ENCODE assay signal across 11 cellular contexts in genomic region chr11:2386591-2386990, GRCh38. TPM values are rescaled to one million over a fixed set of nuclear protein-coding genes. Genes with fewer than 3 reads are reported as not detected.
DNase-seq lines count a peak whose midpoint lies in the region; ATAC-seq and TF ChIP-seq lines count a peak whose summit lies in the region.
"Had no signal": no experiment of that assay in that cellular context is flagged by ENCODE, and none has a peak within 500 bp of the region (broad histone marks: within the 10 kb centered on the region; RNA-seq: fewer than 3 reads in every experiment).

No MANE protein-coding gene starts in this region.

- H3K4me1 ChIP-seq in upper lobe of left lung = peaks cover 91 to 96% (median 94%) of the 10 kb centered on the region in 4 donors

- H3K27ac ChIP-seq in dorsolateral prefrontal cortex (peak overlapping the region; percentile 16 to 95 (median 86)), upper lobe of left lung (peak overlapping the region; percentile 43 to 70 (median 62))

- no peak for TF ChIP-seq POLR2A in upper lobe of left lung (IDR thresholded peaks at IDR 0.05)

- peak overlapping the region; percentile 77 for H3K27ac Mint-ChIP-seq in activated CD8-positive, alpha-beta T cell treated with anti-CD3 and anti-CD28 coated beads, Interleukin-2, amount 10 ng/mL, durations not matched to agents 7 days and 5 days
- H3K27ac Mint-ChIP-seq in activated CD8-positive, alpha-beta T cell treated with anti-CD3 and anti-CD28 coated beads for 36 hours = no peak overlapping the region
- peak overlapping the region; percentile 58 to 85 for H3K27ac Mint-ChIP-seq in natural killer cell

- H3K27me3 ChIP-seq in dorsolateral prefrontal cortex (no peaks in the 10 kb centered on the region), upper lobe of left lung (no peaks in the 10 kb centered on the region)

- intact Hi-C loops in activated CD8-positive, alpha-beta T cell treated with anti-CD3 and anti-CD28 coated beads for 36 hours (cut with micrococcal nuclease) = no loop called here
- intact Hi-C loops in dorsolateral prefrontal cortex (cut with DNase I) = no loop called here
- intact Hi-C loops in natural killer cell (cut with micrococcal nuclease) = no loop called here

- CTCF ChIA-PET in activated CD8-positive, alpha-beta T cell treated with anti-CD3 and anti-CD28 coated beads, Interleukin-2, amount 10 ng/mL, durations not matched to agents 7 days and 5 days (lab: Charles Lee) = interaction anchor here (0.7 to 3.0 kb wide), 7 partner anchors 9 to 544 kb away, joined by 3 to 27 read pairs (median 4); partner anchors contain the start of gene TSSC4
- CTCF ChIA-PET in activated CD8-positive, alpha-beta T cell treated with anti-CD3 and anti-CD28 coated beads for 36 hours (lab: Charles Lee) = interaction anchor here (1.1 to 3.9 kb wide), 7 partner anchors 13 to 188 kb away, joined by 3 to 20 read pairs (median 5); partner anchors contain the start of gene TSSC4

- WGBS in upper lobe of left lung, 2 donors = 52% methylated on average over 9 of the region's 9 CpGs; no CpG with 5 or more reads in 1 of the 2 donors

- POLR2A ChIA-PET in activated CD8-positive, alpha-beta T cell treated with anti-CD3 and anti-CD28 coated beads, Interleukin-2, amount 10 ng/mL, durations not matched to agents 7 days and 5 days (lab: Charles Lee) = interaction anchor here (1.2 to 4.1 kb wide), 3 partner anchors 9 to 86 kb away, joined by 4 to 56 read pairs (median 36); partner anchors contain the start of genes CD81 and TSSC4
- POLR2A ChIA-PET in activated CD8-positive, alpha-beta T cell treated with anti-CD3 and anti-CD28 coated beads for 36 hours (lab: Charles Lee) = interaction anchor here (1.0 to 3.3 kb wide), 3 partner anchors 9 to 82 kb away, joined by 3 to 24 read pairs (median 9); partner anchors contain the start of gene CD81

- H3K27me3 Mint-ChIP-seq in activated CD8-positive, alpha-beta T cell treated with anti-CD3 and anti-CD28 coated beads, Interleukin-2, amount 10 ng/mL, durations not matched to agents 7 days and 5 days (ENCODE audit: low read depth) = no peaks in the 10 kb centered on the region
- H3K27me3 Mint-ChIP-seq in activated CD8-positive, alpha-beta T cell treated with anti-CD3 and anti-CD28 coated beads for 36 hours = no peaks in the 10 kb centered on the region
- no peaks in the 10 kb centered on the region for H3K27me3 Mint-ChIP-seq in natural killer cell (ENCODE audit: low read depth in 2 of 2)
- H3K27me3 Mint-ChIP-seq: naive thymus-derived CD8-positive, alpha-beta T cell had no signal

- no peak for TF ChIP-seq EP300 in upper lobe of left lung (IDR thresholded peaks at IDR 0.05)

- peaks cover 0 to 42% (median 21%) of the 10 kb centered on the region in 4 donors for H3K36me3 ChIP-seq in upper lobe of left lung

- H3K4me1 Mint-ChIP-seq in activated CD8-positive, alpha-beta T cell treated with anti-CD3 and anti-CD28 coated beads, Interleukin-2, amount 10 ng/mL, durations not matched to agents 7 days and 5 days (ENCODE audit: low read depth) = peaks cover 63% of the 10 kb centered on the region
- H3K4me1 Mint-ChIP-seq in activated CD8-positive, alpha-beta T cell treated with anti-CD3 and anti-CD28 coated beads for 36 hours (ENCODE audit: low read depth) = peaks cover 56% of the 10 kb centered on the region
- H3K4me1 Mint-ChIP-seq in natural killer cell = peaks cover 32 to 86% of the 10 kb centered on the region in 2 donors

- no peaks in the 10 kb centered on the region for H3K9me3 ChIP-seq in upper lobe of left lung

- H3K4me3 ChIP-seq in dorsolateral prefrontal cortex (peak overlapping the region in 25 of 59 donors; percentile 3 to 40 (median 15)), upper lobe of left lung (no peak overlapping the region)

- TF ChIP-seq CTCF in activated CD8-positive, alpha-beta T cell treated with anti-CD3 and anti-CD28 coated beads for 36 hours (IDR thresholded peaks at IDR 0.05) = no peak
- TF ChIP-seq CTCF in dorsolateral prefrontal cortex (IDR thresholded peaks at IDR 0.05 in 54 of 56, conservative IDR thresholded peaks at IDR 0.05 in 2 of 56; ENCODE audit: low read depth in 1 of 56, partially characterized antibody in 56 of 56) (no peak), natural killer cell (IDR thresholded peaks at IDR 0.05) (no peak), upper lobe of left lung (IDR thresholded peaks at IDR 0.05) (no peak)

- no peak for DNase-seq in activated CD8-positive, alpha-beta T cell treated with anti-CD3 and anti-CD28 coated beads, Interleukin-2, amount 10 ng/mL, durations not matched to agents 7 days and 5 days
- DNase-seq in activated CD8-positive, alpha-beta T cell treated with anti-CD3 and anti-CD28 coated beads for 36 hours = no peak
- DNase-seq in dorsolateral prefrontal cortex (no peak), natural killer cell (no peak), upper lobe of left lung (peak in 1 of 2 donors; percentile 62), inferior parietal cortex (ENCODE audit: extremely low spot score) (no peak)
- DNase-seq in stimulated activated CD4-positive, alpha-beta T cell treated with anti-CD3 and anti-CD28 coated beads, Interleukin-15, amount 100 ng/mL, for 24 hours = no peak
- DNase-seq: activated T-cell treated with anti-CD3 and anti-CD28 coated beads, Interleukin-2, amount 50 U/mL, for 1 hour; central memory CD4-positive, alpha-beta T cell; naive thymus-derived CD8-positive, alpha-beta T cell had no signal

- peaks cover 8% of the 10 kb centered on the region for H3K36me3 Mint-ChIP-seq in activated CD8-positive, alpha-beta T cell treated with anti-CD3 and anti-CD28 coated beads, Interleukin-2, amount 10 ng/mL, durations not matched to agents 7 days and 5 days (ENCODE audit: low read depth)
- peaks cover 2% of the 10 kb centered on the region for H3K36me3 Mint-ChIP-seq in activated CD8-positive, alpha-beta T cell treated with anti-CD3 and anti-CD28 coated beads for 36 hours (ENCODE audit: low read depth)
- H3K36me3 Mint-ChIP-seq in natural killer cell = no peaks in the 10 kb centered on the region

- no peak for ATAC-seq in activated CD8-positive, alpha-beta T cell treated with anti-CD3 and anti-CD28 coated beads, Interleukin-2, amount 10 ng/mL, durations not matched to agents 7 days and 5 days
- ATAC-seq in activated CD8-positive, alpha-beta T cell treated with anti-CD3 and anti-CD28 coated beads for 36 hours = no peak
- ATAC-seq in natural killer cell (no peak), upper lobe of left lung (ENCODE audit: low FRiP score in 2 of 2) (no peak), HG02840 (IDR thresholded peaks at IDR 0.05; ENCODE audit: low FRiP score, unreplicated experiment) (no peak)

- no peak overlapping the region for H3K4me3 Mint-ChIP-seq in activated CD8-positive, alpha-beta T cell treated with anti-CD3 and anti-CD28 coated beads, Interleukin-2, amount 10 ng/mL, durations not matched to agents 7 days and 5 days
- no peak overlapping the region for H3K4me3 Mint-ChIP-seq in activated CD8-positive, alpha-beta T cell treated with anti-CD3 and anti-CD28 coated beads for 36 hours
- peak overlapping the region; percentile 37 for H3K4me3 Mint-ChIP-seq in natural killer cell

- no peaks in the 10 kb centered on the region for H3K9me3 Mint-ChIP-seq in activated CD8-positive, alpha-beta T cell treated with anti-CD3 and anti-CD28 coated beads, Interleukin-2, amount 10 ng/mL, durations not matched to agents 7 days and 5 days (ENCODE audit: insufficient read depth)
- no peaks in the 10 kb centered on the region for H3K9me3 Mint-ChIP-seq in activated CD8-positive, alpha-beta T cell treated with anti-CD3 and anti-CD28 coated beads for 36 hours
- H3K9me3 Mint-ChIP-seq in natural killer cell = no peaks in the 10 kb centered on the region
- H3K9me3 Mint-ChIP-seq: naive thymus-derived CD8-positive, alpha-beta T cell had no signal

RNA-seq across cellular contexts. Expression of gene CD81, which starts 9.5 kb away (rescaled TPM):
- 100 to 1,000 TPM; 142 to 145 TPM for total RNA-seq in activated CD8-positive, alpha-beta T cell treated with anti-CD3 and anti-CD28 coated beads, Interleukin-2, amount 10 ng/mL, durations not matched to agents 7 days and 5 days
- total RNA-seq in activated CD8-positive, alpha-beta T cell treated with anti-CD3 and anti-CD28 coated beads for 36 hours = 100 to 1,000 TPM; 133 to 138 TPM
- total RNA-seq in dorsolateral prefrontal cortex (100 to 1,000 TPM; 342 to 666 (median 436) TPM), natural killer cell (100 to 1,000 TPM; 263 to 292 (median 263) TPM), upper lobe of left lung (1,000 to 10,000 TPM in 1 of 6 donors, 100 to 1,000 TPM in 5; 398 to 1,053 (median 787) TPM)

RNA-seq across cellular contexts. Expression of gene TSSC4, which starts 14.0 kb away (rescaled TPM):
- total RNA-seq in activated CD8-positive, alpha-beta T cell treated with anti-CD3 and anti-CD28 coated beads, Interleukin-2, amount 10 ng/mL, durations not matched to agents 7 days and 5 days = 10 to 100 TPM; 45.3 to 49.4 TPM
- 10 to 100 TPM; 36.2 to 38.9 TPM for total RNA-seq in activated CD8-positive, alpha-beta T cell treated with anti-CD3 and anti-CD28 coated beads for 36 hours
- 10 to 100 TPM; 23.7 to 48.6 (median 34.3) TPM for total RNA-seq in dorsolateral prefrontal cortex
- 10 to 100 TPM; 52.8 to 67.9 (median 59.3) TPM for total RNA-seq in natural killer cell
- 10 to 100 TPM; 28.9 to 69.4 (median 50.3) TPM for total RNA-seq in upper lobe of left lung

RNA-seq across cellular contexts. Expression of gene TRPM5, which starts 57.7 kb away (rescaled TPM):
- total RNA-seq in activated CD8-positive, alpha-beta T cell treated with anti-CD3 and anti-CD28 coated beads, Interleukin-2, amount 10 ng/mL, durations not matched to agents 7 days and 5 days = not detected
- total RNA-seq in activated CD8-positive, alpha-beta T cell treated with anti-CD3 and anti-CD28 coated beads for 36 hours = not detected
- total RNA-seq in dorsolateral prefrontal cortex (under 1 TPM in 11 of 120 experiments, not detected in 109; 0.10 to 0.21 (median 0.17) TPM), natural killer cell (not detected), upper lobe of left lung (not detected)

RNA-seq across cellular contexts. Expression of gene KCNQ1, which starts 58.2 kb away (rescaled TPM):
- total RNA-seq in activated CD8-positive, alpha-beta T cell treated with anti-CD3 and anti-CD28 coated beads, Interleukin-2, amount 10 ng/mL, durations not matched to agents 7 days and 5 days = 10 to 100 TPM; 20.4 to 26.0 TPM
- 1 to 10 TPM; 8.7 to 9.5 TPM for total RNA-seq in activated CD8-positive, alpha-beta T cell treated with anti-CD3 and anti-CD28 coated beads for 36 hours
- total RNA-seq in dorsolateral prefrontal cortex (1 to 10 TPM in 111 of 120 experiments, under 1 TPM in 9; 0.39 to 6.7 (median 2.1) TPM), natural killer cell (1 to 10 TPM; 1.9 to 7.8 (median 3.3) TPM), upper lobe of left lung (10 to 100 TPM; 18.0 to 45.4 (median 32.7) TPM)
